34 cellular contexts compared by ENCODE assay signal in genomic region chr6:117311310-117311709, GRCh38. TPM values are rescaled to one million over a fixed set of nuclear protein-coding genes. Genes with fewer than 3 reads are reported as not detected.
"Had no signal": no experiment of that assay in that cellular context is flagged by ENCODE, and none has a peak within 500 bp of the region (broad histone marks: within the 10 kb centered on the region; RNA-seq: fewer than 3 reads in every experiment).

No MANE protein-coding gene starts in this region.

- H3K9me3 Mint-ChIP-seq: dendritic cell treated with granulocyte-macrophage colony-stimulating factor and Interleukin-4, amounts not matched to agents 40 ng/mL and 50 ng/mL, for 4 days; effector memory CD8-positive, alpha-beta T cell; endodermal cell; mesothelial cell of epicardium had no signal

- H3K4me3 Mint-ChIP-seq: dendritic cell treated with granulocyte-macrophage colony-stimulating factor and Interleukin-4, amounts not matched to agents 40 ng/mL and 50 ng/mL, for 4 days; effector memory CD8-positive, alpha-beta T cell; endodermal cell; mesothelial cell of epicardium; naive thymus-derived CD4-positive, alpha-beta T cell had no signal

- H3K36me3 Mint-ChIP-seq: mesothelial cell of epicardium; naive thymus-derived CD4-positive, alpha-beta T cell had no signal

- H3K4me1 ChIP-seq: colonic mucosa, esophagus squamous epithelium, heart right ventricle, left lung, lower lobe of right lung had no signal

- H3K9me3 ChIP-seq: colonic mucosa, esophagus squamous epithelium, gastrocnemius medialis, heart right ventricle, left lung, lower lobe of right lung, mucosa of descending colon had no signal

- FAIRE-seq: endometrium, islet of Langerhans, keratinocyte had no signal

- H3K27me3 ChIP-seq: colonic mucosa, esophagus squamous epithelium, gastrocnemius medialis, heart right ventricle, left lung had no signal

- H3K27ac ChIP-seq: colonic mucosa, epithelial cell of prostate, esophagus squamous epithelium, gastrocnemius medialis, heart right ventricle, left lung, lower lobe of right lung had no signal

- ATAC-seq: effector memory CD8-positive, alpha-beta T cell; esophagus mucosa; gastrocnemius medialis; heart right ventricle; left cardiac atrium; left lung; left ventricle myocardium superior; lower lobe of right lung; mucosa of descending colon; naive thymus-derived CD4-positive, alpha-beta T cell had no signal

- H3K4me3 ChIP-seq: colonic mucosa, esophagus squamous epithelium, gastrocnemius medialis, heart right ventricle, left lung, lower lobe of right lung, mucosa of descending colon had no signal

- DNase-seq: colonic mucosa; cortex of kidney; effector CD8-positive, alpha-beta T cell; effector memory CD8-positive, alpha-beta T cell; endodermal cell; erythroblast; esophagus squamous epithelium; foreskin fibroblast; foreskin melanocyte; gastrocnemius medialis; glutamatergic neuron; head of caudate nucleus; heart right ventricle; hippocampal formation; left cardiac atrium; left lung; left ventricle myocardium superior; lower lobe of right lung; mesenchymal stem cell; mucosa of descending colon; naive thymus-derived CD4-positive, alpha-beta T cell had no signal

- H3K4me1 Mint-ChIP-seq: endodermal cell; naive thymus-derived CD4-positive, alpha-beta T cell had no signal

- H3K27me3 Mint-ChIP-seq: dendritic cell treated with granulocyte-macrophage colony-stimulating factor and Interleukin-4, amounts not matched to agents 40 ng/mL and 50 ng/mL, for 4 days had no signal

- H3K27ac Mint-ChIP-seq: dendritic cell treated with granulocyte-macrophage colony-stimulating factor and Interleukin-4, amounts not matched to agents 40 ng/mL and 50 ng/mL, for 4 days; effector memory CD8-positive, alpha-beta T cell; endodermal cell; mesothelial cell of epicardium; naive thymus-derived CD4-positive, alpha-beta T cell had no signal

- H3K36me3 ChIP-seq: colonic mucosa, esophagus squamous epithelium, gastrocnemius medialis, heart right ventricle, left lung had no signal

RNA-seq across cellular contexts. Expression of gene VGLL2, which starts 46.0 kb away (rescaled TPM):
- total RNA-seq: colonic mucosa; dermis microvascular lymphatic vessel endothelial cell; esophagus mucosa; esophagus squamous epithelium; glomerular endothelial cell; kidney epithelial cell; left lung; left ventricle myocardium superior; lower leg skin; lower lobe of right lung; lung microvascular endothelial cell; mesenteric fat pad; mesothelial cell of epicardium; mucosa of descending colon; naive thymus-derived CD4-positive, alpha-beta T cell had no signal
- polyA plus RNA-seq: keratinocyte; naive thymus-derived CD4-positive, alpha-beta T cell had no signal
